3 cellular contexts compared by ENCODE assay signal in genomic region chr1:3575515-3575914, GRCh38.
TF ChIP-seq lines count a peak whose summit lies in the region.
"Not testable (repeated sequence)": the region's sequence is repeated elsewhere in the genome, so short reads cannot be mapped to it uniquely, and the experiment has no call there.

No MANE protein-coding gene starts in this region.

TF ChIP-seq in HEK293, 187 proteins besides CTCF, POLR2A, EP300 and RAD21:
- TF ChIP-seq ZNF280D (tag by site-specific recombination; IDR thresholded peaks at IDR 0.05) (0 out of 2 replicates have a peak, but pooled peaks have one; percentile 37), TRIM28 (IDR thresholded peaks at IDR 0.05; ENCODE audit: borderline replicate concordance, low read length) (peak; percentile 65; the same call in 1 of the 2 replicates), SETDB1 (IDR thresholded peaks at IDR 0.05; ENCODE audit: insufficient read length, low read length) (peak; percentile 85)

TF ChIP-seq in K562, 482 proteins besides CTCF, POLR2A, EP300 and RAD21:
- TF ChIP-seq ATF3 (IDR thresholded peaks at IDR 0.05) = peak; percentile 48
- TF ChIP-seq ATF3 (CRISPR knock-in tag; conservative IDR thresholded peaks at IDR 0.05); JUND (tag; IDR thresholded peaks at IDR 0.05; ENCODE audit: borderline replicate concordance, low read depth, low read length): not testable (repeated sequence)
- 0 out of 2 replicates have a peak, but pooled peaks have one; percentile 18 for TF ChIP-seq MAX (CRISPR knock-in tag; IDR thresholded peaks at IDR 0.05)
- peak; percentile 27; the same call in 1 of the 2 replicates for TF ChIP-seq L3MBTL2 (IDR thresholded peaks at IDR 0.05)
- peak; percentile 78; the same call in 1 of the 2 replicates for TF ChIP-seq CHD2 (IDR thresholded peaks at IDR 0.05; ENCODE audit: low read depth, low read length)
- peak; percentile 98 for TF ChIP-seq ZNF431 (CRISPR knock-in tag; IDR thresholded peaks at IDR 0.05)
- TF ChIP-seq USF1 (CRISPR knock-in tag; IDR thresholded peaks at IDR 0.05) = peak; percentile 52; the same call in 1 of the 2 replicates
- peak; percentile 34; the same call in 1 of the 2 replicates for TF ChIP-seq JUND (IDR thresholded peaks at IDR 0.05; ENCODE audit: borderline replicate concordance, low read depth, low read length)

TF ChIP-seq in HepG2, 621 proteins besides CTCF, POLR2A, EP300 and RAD21:
- TF ChIP-seq DRAP1 (CRISPR knock-in tag; IDR thresholded peaks at IDR 0.05) (peak; percentile 80), MYC (CRISPR knock-in tag; IDR thresholded peaks at IDR 0.05; ENCODE audit: borderline replicate concordance) (0 out of 2 replicates have a peak, but pooled peaks have one; percentile 8), ZNF143 (CRISPR knock-in tag; IDR thresholded peaks at IDR 0.05) (peak; percentile 31; the same call in 1 of the 2 replicates), FOSL2 (CRISPR knock-in tag; IDR thresholded peaks at IDR 0.05) (0 out of 2 replicates have a peak, but pooled peaks have one; percentile 27), CHD2 (IDR thresholded peaks at IDR 0.05; ENCODE audit: low read depth, low read length) (peak; percentile 72), MXI1 (IDR thresholded peaks at IDR 0.05; ENCODE audit: borderline replicate concordance, low read depth, low read length) (0 out of 3 replicates have a peak, but pooled peaks have one; percentile 32), POLR2G (IDR thresholded peaks at IDR 0.05; ENCODE audit: low read depth, low read length) (peak; percentile 69; the same call in 1 of the 2 replicates)
